ENCODE assay signal across 17 cellular contexts in the genomic region with DNA sequence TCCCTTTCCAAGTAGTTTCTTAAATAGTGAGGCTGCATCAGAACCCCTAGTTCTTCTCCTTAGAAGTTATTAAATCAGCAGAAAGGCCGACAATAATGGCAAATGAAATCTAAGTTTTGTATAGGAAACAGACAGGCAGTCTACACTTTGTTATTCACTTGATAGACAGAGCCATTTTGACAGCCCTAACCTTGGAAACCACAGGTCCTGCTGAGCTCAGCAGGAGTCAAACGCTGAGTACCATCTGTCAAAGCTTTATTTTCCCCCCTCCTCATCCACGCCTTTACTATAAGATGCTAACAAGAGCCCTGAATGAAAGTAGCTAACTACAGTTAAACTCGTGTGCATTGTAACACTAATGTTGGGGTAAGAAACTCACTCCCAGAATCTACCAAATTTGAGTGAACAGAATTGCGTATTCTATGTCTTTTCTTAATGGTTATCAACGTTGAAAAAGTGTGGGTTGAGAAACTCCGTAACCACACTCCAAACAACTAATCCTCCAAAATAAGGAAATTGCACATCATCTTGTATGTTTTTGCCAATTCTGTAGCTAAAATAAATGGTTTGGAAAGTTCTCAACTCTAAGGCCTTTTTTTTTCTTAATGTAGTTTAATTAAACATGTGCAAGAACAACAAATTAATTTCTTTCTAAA.
DNase-seq lines count a peak whose midpoint lies in the region; ATAC-seq and TF ChIP-seq lines count a peak whose summit lies in the region.
"Had no signal": no experiment of that assay in that cellular context is flagged by ENCODE, and none has a peak within 500 bp of the region (broad histone marks: within the 10 kb centered on the region; RNA-seq: fewer than 3 reads in every experiment).

No MANE protein-coding gene starts in this region.

- no peak overlapping the region for H2BK15ac ChIP-seq in neuronal stem cell (ENCODE audit: low read length)

- no peak overlapping the region for H4K91ac ChIP-seq in neuronal stem cell (ENCODE audit: low read depth, low read length, poor library complexity)

- no peak overlapping the region for H2BK12ac ChIP-seq in neuronal stem cell (ENCODE audit: low read length)

- H3K23ac ChIP-seq in neuronal stem cell (ENCODE audit: low read depth, low read length, poor library complexity) = no peak overlapping the region

- intact Hi-C loops in posterior vena cava (cut with DNase I) = loop anchor here (5.0 to 10.0 kb wide), 2 partner anchors 297 to 299 kb away; no protein-coding TSS in a partner anchor

- H2BK120ac ChIP-seq in neuronal stem cell (ENCODE audit: low read depth, low read length) = no peak overlapping the region

- no peak overlapping the region for H3K9ac ChIP-seq in neuronal stem cell (ENCODE audit: low read depth, low read length, poor library complexity)

- no peak for ATAC-seq in GM21367 (IDR thresholded peaks at IDR 0.05; ENCODE audit: unreplicated experiment)
- ATAC-seq: foreskin keratinocyte had no signal

- no peaks in the 10 kb centered on the region for H3K36me3 ChIP-seq in WERI-Rb-1
- no peaks in the 10 kb centered on the region for H3K36me3 ChIP-seq in neuronal stem cell (replicated peaks in 1 of 2; ENCODE audit: control insufficient read depth in 2 of 2, insufficient read depth in 2 of 2, low read length in 2 of 2)
- H3K36me3 ChIP-seq: breast epithelium, pancreas had no signal

- no peak overlapping the region for H2AFZ ChIP-seq in neuronal stem cell (ENCODE audit: low read length)

- H3K27me3 ChIP-seq in WERI-Rb-1 (ENCODE audit: insufficient read depth, low read depth, severe bottlenecking) (no peaks in the 10 kb centered on the region), neuronal stem cell (ENCODE audit: control insufficient read depth in 3 of 3, insufficient read depth in 3 of 3, low read depth in 1 of 3, low read length in 3 of 3) (peaks cover 0 to 90% (median 0%) of the 10 kb centered on the region in 3 experiments)
- H3K27me3 ChIP-seq: breast epithelium, pancreas had no signal

- peak overlapping the region; percentile 36 for H3K4me2 ChIP-seq in neuronal stem cell (ENCODE audit: insufficient read depth, low read length, poor library complexity, severe bottlenecking)

- H2BK5ac ChIP-seq in neuronal stem cell (ENCODE audit: low read length) = no peak overlapping the region

- H3K4me3 ChIP-seq in WERI-Rb-1 (ENCODE audit: low read depth, low read length) (peak overlapping the region; percentile 35), neuronal stem cell (ENCODE audit: low read length in 2 of 2) (no peak overlapping the region)
- H3K4me3 ChIP-seq: breast epithelium, pancreas had no signal

- H4K8ac ChIP-seq in neuronal stem cell (ENCODE audit: low read depth, low read length) = no peak overlapping the region

- H3K9me3 ChIP-seq in WERI-Rb-1 (ENCODE audit: severe bottlenecking) (no peaks in the 10 kb centered on the region), neuronal stem cell (replicated peaks in 1 of 2; ENCODE audit: control insufficient read depth in 2 of 2, insufficient read depth in 1 of 2, low read depth in 1 of 2, low read length in 2 of 2) (no peaks in the 10 kb centered on the region)
- H3K9me3 ChIP-seq: breast epithelium, pancreas had no signal

- no peak overlapping the region for H2AK5ac ChIP-seq in neuronal stem cell (ENCODE audit: low read depth, low read length)

- no peak overlapping the region for H3K18ac ChIP-seq in neuronal stem cell (ENCODE audit: low read length)

- peak; percentile 80 for DNase-seq in NCI-H2107 treated with DMSO at 0.1 percent for 48 hours (lab: John Stamatoyannopoulos, UW; ENCODE audit: unreplicated experiment)
- DNase-seq in NCI-H2107 (lab: John Stamatoyannopoulos, UW) = no peak
- peak; percentile 81 for DNase-seq in NCI-H345 (lab: John Stamatoyannopoulos, UW)
- DNase-seq in WERI-Rb-1 = peak; percentile 74
- no peak for DNase-seq in neuronal stem cell (ENCODE audit: low spot score)
- DNase-seq in posterior vena cava (ENCODE audit: low spot score) = no peak
- DNase-seq in NK-92 treated with Interleukin-12 subunit alpha and Interleukin-12 subunit beta, amount 100 ng/mL, for 24 hours (lab: John Stamatoyannopoulos, UW) = no peak
- DNase-seq: activated naive CD4-positive, alpha-beta T cell treated with Interleukin-2 at 50 U/mL for 16 hours; CD4-positive, alpha-beta memory T cell; effector CD4-positive, alpha-beta T cell; foreskin keratinocyte; GF-D8; NCI-H526; pancreas had no signal

- H3K4me1 ChIP-seq in neuronal stem cell (ENCODE audit: control insufficient read depth in 2 of 2, insufficient read depth in 1 of 2, low read depth in 1 of 2, low read length in 2 of 2) = peaks cover 9 to 16% of the 10 kb centered on the region in 2 donors
- H3K4me1 ChIP-seq: breast epithelium, foreskin keratinocyte had no signal

- no peak for TF ChIP-seq CTCF in WERI-Rb-1 (IDR thresholded peaks at IDR 0.05; ENCODE audit: low read depth, low read length)

- no CpG with 5 or more reads among the region's 7 CpGs for WGBS in neuronal stem cell (ENCODE audit: extremely low coverage in 2 of 2, insufficient read length in 2 of 2, insufficient replicate concordance in 1 of 2), 2 donors

- H3K14ac ChIP-seq in neuronal stem cell (ENCODE audit: low read length) = no peak overlapping the region

- H3K79me1 ChIP-seq in neuronal stem cell (ENCODE audit: low read depth, low read length) = no peaks in the 10 kb centered on the region

- H3K27ac ChIP-seq in WERI-Rb-1 (peak overlapping the region; percentile 78), neuronal stem cell (replicated peaks; ENCODE audit: low read length) (peak overlapping the region; percentile 59)
- H3K27ac ChIP-seq: 22Rv1, breast epithelium, foreskin keratinocyte, pancreas had no signal

- H3K4ac ChIP-seq in neuronal stem cell (ENCODE audit: low read length) = no peak overlapping the region

Comparison
In these comparisons a context has a peak if more than half of its experiments do, and no peak if none do; other contexts are left out.
1. DNase-seq: peak in NCI-H2107 treated with DMSO at 0.1 percent for 48 hours (single experiment), NCI-H345 (single experiment) and WERI-Rb-1 (single experiment); none in NCI-H2107 (single experiment), neuronal stem cell (single experiment), posterior vena cava (single experiment) and NK-92 treated with Interleukin-12 subunit alpha and Interleukin-12 subunit beta, amount 100 ng/mL, for 24 hours (single experiment).